Comparison of ENCODE assay signal across 8 cellular contexts in the genomic region with DNA sequence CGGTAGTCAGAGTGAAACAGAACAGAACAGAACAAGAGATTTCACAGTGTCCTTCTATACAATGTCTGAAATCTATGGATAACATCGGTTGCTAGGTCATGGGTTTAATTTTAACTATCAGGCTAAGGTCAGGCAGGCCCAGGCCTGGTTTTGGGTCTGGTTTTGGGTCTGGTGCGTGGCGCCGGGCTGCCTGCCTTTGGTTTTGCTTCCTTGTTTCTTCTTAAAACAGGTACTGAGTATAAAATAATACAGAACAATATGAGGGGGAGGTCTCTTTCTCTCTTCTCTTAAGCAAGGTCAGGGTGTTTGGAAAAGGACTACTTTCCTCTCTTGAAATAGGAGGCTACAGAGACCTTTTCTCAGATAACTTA. TPM values are rescaled to one million over a fixed set of nuclear protein-coding genes. Genes with fewer than 3 reads are reported as not detected.
DNase-seq lines count a peak whose midpoint lies in the region; ATAC-seq and TF ChIP-seq lines count a peak whose summit lies in the region.

No MANE protein-coding gene starts in this region.

- intact Hi-C loops in MCF 10A (cut with micrococcal nuclease) = loop anchor here (5.0 kb wide), 2 partner anchors 75 to 155 kb away; partner anchors contain the start of genes DET1, MRPL46 and MRPS11

- H3K9me3 Mint-ChIP-seq in MCF 10A (ENCODE audit: unreplicated experiment) = no peaks in the 10 kb centered on the region

- no peaks in the 10 kb centered on the region for H3K27me3 Mint-ChIP-seq in MCF 10A (ENCODE audit: insufficient read depth, unreplicated experiment)

- TSS peak; percentile 47 for BruUV-seq in MCF 10A (replicated peaks; lab: Mats Ljungman, UMichigan)

- H3K27ac ChIP-seq in ACC112 (ENCODE audit: low read depth, low read length) = peak overlapping the region; percentile 96
- H3K27ac ChIP-seq in muscle layer of duodenum (ENCODE audit: low read length) = peak overlapping the region; percentile 94

- H3K4me1 ChIP-seq in ACC112 (ENCODE audit: control insufficient read depth, insufficient read depth, low read length, unreplicated experiment) = peaks cover 36% of the 10 kb centered on the region
- H3K4me1 ChIP-seq in muscle layer of duodenum (ENCODE audit: control insufficient read depth in 1 of 2, insufficient read depth in 2 of 2, low read length in 2 of 2) = peaks cover 16 to 24% of the 10 kb centered on the region in 2 donors

- POLR2A ChIA-PET in MCF 10A (lab: Yijun Ruan, JAX) = interaction anchor here (1.7 to 1.9 kb wide), 2 partner anchors 10 to 13 kb away, joined by 8 to 14 read pairs; no protein-coding TSS in a partner anchor

- peak overlapping the region; percentile 92 for H3K4me3 ChIP-seq in ACC112 (ENCODE audit: low read depth, low read length)
- H3K4me3 ChIP-seq in muscle layer of duodenum (ENCODE audit: low read depth in 1 of 2, low read length in 2 of 2) = peak overlapping the region; percentile 72 to 88

- no peak for TF ChIP-seq CTCF in MCF 10A (IDR thresholded peaks at IDR 0.05; ENCODE audit: unreplicated experiment)

- H3K36me3 Mint-ChIP-seq in MCF 10A (ENCODE audit: insufficient read depth, unreplicated experiment) = peaks cover 33% of the 10 kb centered on the region

- H3K27ac Mint-ChIP-seq in MCF 10A (ENCODE audit: low read depth, unreplicated experiment) = peak overlapping the region; percentile 81

- no peaks in the 10 kb centered on the region for H3K9me3 ChIP-seq in muscle layer of duodenum (ENCODE audit: control insufficient read depth in 1 of 2, low read length in 2 of 2)

- peaks cover 13% of the 10 kb centered on the region for H3K36me3 ChIP-seq in ACC112 (ENCODE audit: insufficient read depth, low read length)
- H3K36me3 ChIP-seq in muscle layer of duodenum (ENCODE audit: control insufficient read depth in 1 of 2, insufficient read depth in 2 of 2, low read length in 2 of 2) = peaks cover 13 to 36% of the 10 kb centered on the region in 2 donors

- H3K27me3 ChIP-seq in ACC112 (ENCODE audit: insufficient read depth, low read length) (no peaks in the 10 kb centered on the region), muscle layer of duodenum (ENCODE audit: low read depth, low read length) (no peaks in the 10 kb centered on the region)

- peak; percentile 2 for ATAC-seq in HG03066 (IDR thresholded peaks at IDR 0.05; ENCODE audit: low read depth, unreplicated experiment)
- ATAC-seq in GM18519 (IDR thresholded peaks at IDR 0.05; ENCODE audit: low FRiP score, unreplicated experiment) = no peak

- peaks cover 65% of the 10 kb centered on the region for H3K79me2 ChIP-seq in ACC112 (ENCODE audit: control insufficient read depth, insufficient read depth, low read length, unreplicated experiment)

- CTCF ChIA-PET in MCF 10A (lab: Yijun Ruan, JAX) = interaction anchor here (0.6 to 2.1 kb wide), 3 partner anchors 16 to 558 kb away, joined by 3 to 11 read pairs (median 3); partner anchors contain the start of gene ISG20

- DNase-seq in MCF 10A (ENCODE audit: unreplicated experiment) (no peak), NCI-H2029 treated with DMSO at 0.1 percent for 48 hours (lab: John Stamatoyannopoulos, UW) (no peak), NOMO-1 treated with DMSO at 0.1 percent for 48 hours (lab: John Stamatoyannopoulos, UW; ENCODE audit: unreplicated experiment) (no peak)
- no peak for DNase-seq in stimulated activated naive CD4-positive, alpha-beta T cell treated with Interleukin-2 at 50 U/mL for 16 hours (lab: John Stamatoyannopoulos, UW)

- H2AFZ ChIP-seq in ACC112 (ENCODE audit: low read length, unreplicated experiment) = no peak overlapping the region

- H3K4me1 Mint-ChIP-seq in MCF 10A (ENCODE audit: insufficient read depth, unreplicated experiment) = peaks cover 33% of the 10 kb centered on the region

- peak overlapping the region; percentile 87 for H3K4me3 Mint-ChIP-seq in MCF 10A (ENCODE audit: unreplicated experiment)

RNA-seq across cellular contexts. Expression of gene AEN, which starts 1.4 kb away (rescaled TPM):
- total RNA-seq in MCF 10A (2022) = 48.7 and 67.6 TPM in 2 replicates

RNA-seq across cellular contexts. Expression of gene ISG20, which starts 16.2 kb away (rescaled TPM):
- total RNA-seq in MCF 10A (2022) = 9.7 and 20.0 TPM in 2 replicates
